In genomic region chr1:226644541-226645176, GRCh38 we compare ENCODE assay signal across 9 cellular contexts.
A peak's percentile ranks its signal among the peaks of the same experiment; 100 is the strongest.
DNase-seq lines count a peak whose midpoint lies in the region; ATAC-seq and TF ChIP-seq lines count a peak whose summit lies in the region.
"Had no signal": no experiment of that assay in that cellular context is flagged by ENCODE, and none has a peak within 500 bp of the region (broad histone marks: within the 10 kb centered on the region; RNA-seq: fewer than 3 reads in every experiment).

No MANE protein-coding gene starts in this region.

- no peak overlapping the region for H2AFZ ChIP-seq in fibroblast of lung (ENCODE audit: low read length)

- no peaks in the 10 kb centered on the region for H4K20me1 ChIP-seq in fibroblast of lung (ENCODE audit: control insufficient read depth, extremely low read depth, insufficient read depth, low read length)

- H3K4me3 ChIP-seq in Peyer's patch (peak overlapping the region in 1 of 4 donors; percentile 1), fibroblast of lung (replicated peaks in 1 of 4; ENCODE audit: control extremely low read depth in 1 of 4, insufficient read depth in 1 of 4, low read depth in 3 of 4, low read length in 4 of 4) (no peak overlapping the region)

- H3K9ac ChIP-seq in fibroblast of lung (ENCODE audit: insufficient read depth, low read length) = no peak overlapping the region

- peaks cover 89% of the 10 kb centered on the region for H3K36me3 Mint-ChIP-seq in stimulated activated effector memory CD8-positive, alpha-beta T cell treated with anti-CD3 and anti-CD28 coated beads, Interleukin-12 subunit alpha, Interleukin-12 subunit beta, amount 100 ng/mL, for 72 hours

- H3K79me2 ChIP-seq in fibroblast of lung (ENCODE audit: control insufficient read depth, insufficient read depth, low read length) = no peaks in the 10 kb centered on the region

- no peaks in the 10 kb centered on the region for H3K9me3 Mint-ChIP-seq in stimulated activated effector memory CD8-positive, alpha-beta T cell treated with anti-CD3 and anti-CD28 coated beads, Interleukin-12 subunit alpha, Interleukin-12 subunit beta, amount 100 ng/mL, for 72 hours

- H3K4me2 ChIP-seq in fibroblast of lung (ENCODE audit: extremely low read depth, insufficient read depth, low read length) = no peak overlapping the region

- no peaks in the 10 kb centered on the region for H3K9me3 ChIP-seq in Peyer's patch
- H3K9me3 ChIP-seq in fibroblast of lung (ENCODE audit: control insufficient read depth, insufficient read depth, low read depth, low read length) = no peaks in the 10 kb centered on the region

- H3K27ac Mint-ChIP-seq in stimulated activated effector memory CD8-positive, alpha-beta T cell treated with anti-CD3 and anti-CD28 coated beads, Interleukin-12 subunit alpha, Interleukin-12 subunit beta, amount 100 ng/mL, for 72 hours = peak overlapping the region; percentile 83

- TF ChIP-seq CTCF in Peyer's patch (IDR thresholded peaks at IDR 0.05) (no peak), fibroblast of lung (conservative IDR thresholded peaks at IDR 0.05 in 1 of 2, IDR thresholded peaks at IDR 0.05 in 1 of 2; ENCODE audit: low read depth in 1 of 2, low read length in 2 of 2) (no peak)

- H3K4me1 Mint-ChIP-seq in stimulated activated effector memory CD8-positive, alpha-beta T cell treated with anti-CD3 and anti-CD28 coated beads, Interleukin-12 subunit alpha, Interleukin-12 subunit beta, amount 100 ng/mL, for 72 hours = peaks cover 60% of the 10 kb centered on the region

- H3K27ac ChIP-seq in Peyer's patch (peak overlapping the region; percentile 38 to 76 (median 47)), fibroblast of lung (ENCODE audit: insufficient read depth, low read length) (no peak overlapping the region)

- ATAC-seq in stimulated activated effector memory CD8-positive, alpha-beta T cell treated with anti-CD3 and anti-CD28 coated beads, Interleukin-12 subunit alpha, Interleukin-12 subunit beta, amount 100 ng/mL, for 72 hours = no peak
- ATAC-seq in GM19035 (IDR thresholded peaks at IDR 0.05; ENCODE audit: unreplicated experiment) (no peak), GM21723 (IDR thresholded peaks at IDR 0.05; ENCODE audit: unreplicated experiment) (no peak)

- DNase-seq in activated CD8-positive, alpha-beta memory T cell treated with anti-CD3 and anti-CD28 coated beads, Interleukin-2, amount 50 U/mL, for 4 hours = peak; percentile 47
- DNase-seq in activated CD8-positive, alpha-beta memory T cell treated with anti-CD3 and anti-CD28 coated beads for 24 hours = no peak
- DNase-seq in Peyer's patch (peak in 1 of 3 donors; percentile 36), fibroblast of lung (ENCODE audit: low read depth in 2 of 2) (peak; percentile 17 to 19), foreskin melanocyte (no peak)
- no peak for DNase-seq in stimulated activated effector memory CD8-positive, alpha-beta T cell treated with anti-CD3 and anti-CD28 coated beads, Interleukin-12 subunit alpha, Interleukin-12 subunit beta, amount 100 ng/mL, for 72 hours (ENCODE audit: low spot score in 2 of 2)
- DNase-seq: hypothalamus had no signal

- no peaks in the 10 kb centered on the region for H3K27me3 ChIP-seq in Peyer's patch
- H3K27me3 ChIP-seq in fibroblast of lung (ENCODE audit: control insufficient read depth, insufficient read depth, low read length) = no peaks in the 10 kb centered on the region

- peaks cover 0 to 52% (median 0%) of the 10 kb centered on the region in 3 donors for H3K36me3 ChIP-seq in Peyer's patch
- H3K36me3 ChIP-seq in fibroblast of lung (ENCODE audit: control insufficient read depth, insufficient read depth, low read length) = peaks cover 10% of the 10 kb centered on the region

- no peak for TF ChIP-seq POLR2A in Peyer's patch (IDR thresholded peaks at IDR 0.05)

- H3K4me1 ChIP-seq in Peyer's patch (peaks cover 0 to 26% (median 22%) of the 10 kb centered on the region in 4 donors), fibroblast of lung (ENCODE audit: control insufficient read depth, extremely low read depth, insufficient read depth, low read length) (peaks cover 15% of the 10 kb centered on the region)

- peak overlapping the region; percentile 64 for H3K4me3 Mint-ChIP-seq in stimulated activated effector memory CD8-positive, alpha-beta T cell treated with anti-CD3 and anti-CD28 coated beads, Interleukin-12 subunit alpha, Interleukin-12 subunit beta, amount 100 ng/mL, for 72 hours

Comparison
In these comparisons a context has a peak if more than half of its experiments do, and no peak if none do; other contexts are left out.
1. DNase-seq: peak in activated CD8-positive, alpha-beta memory T cell treated with anti-CD3 and anti-CD28 coated beads, Interleukin-2, amount 50 U/mL, for 4 hours (single experiment) and fibroblast of lung (2 of 2); none in activated CD8-positive, alpha-beta memory T cell treated with anti-CD3 and anti-CD28 coated beads for 24 hours (single experiment), stimulated activated effector memory CD8-positive, alpha-beta T cell treated with anti-CD3 and anti-CD28 coated beads, Interleukin-12 subunit alpha, Interleukin-12 subunit beta, amount 100 ng/mL, for 72 hours (0 of 2) and foreskin melanocyte (single experiment).